1 cellular context compared by ENCODE assay signal in the genomic region with DNA sequence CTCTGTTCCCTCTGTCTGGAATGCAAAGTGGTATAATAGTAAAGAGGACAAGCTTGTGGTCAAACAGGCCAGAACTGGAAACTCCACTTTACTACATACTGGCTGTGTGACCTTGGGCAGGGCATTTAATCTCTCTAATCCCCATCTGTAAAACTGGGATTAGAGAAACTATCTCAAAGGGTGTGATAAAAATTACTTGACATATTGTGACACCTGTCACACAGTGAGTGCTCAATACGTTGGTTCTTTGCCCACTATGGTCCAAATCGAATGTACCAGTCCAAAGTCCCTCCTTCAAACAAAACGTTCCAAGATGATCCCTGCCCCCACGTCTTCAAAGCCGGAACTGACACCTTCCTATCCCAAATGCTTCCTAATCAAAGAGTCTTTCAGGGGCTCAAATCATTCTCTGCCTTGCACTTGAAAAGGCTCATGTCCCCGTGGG.
TF ChIP-seq lines count a peak whose summit lies in the region.

No MANE protein-coding gene starts in this region.

TF ChIP-seq in HepG2, 621 proteins besides CTCF, POLR2A, EP300 and RAD21 (continued from another document and continues in another):
- TF ChIP-seq ELF1 (CRISPR knock-in tag; IDR thresholded peaks at IDR 0.05), result peak; percentile 36; the same call in 1 of the 2 replicates
- TF ChIP-seq, protein P1, sequence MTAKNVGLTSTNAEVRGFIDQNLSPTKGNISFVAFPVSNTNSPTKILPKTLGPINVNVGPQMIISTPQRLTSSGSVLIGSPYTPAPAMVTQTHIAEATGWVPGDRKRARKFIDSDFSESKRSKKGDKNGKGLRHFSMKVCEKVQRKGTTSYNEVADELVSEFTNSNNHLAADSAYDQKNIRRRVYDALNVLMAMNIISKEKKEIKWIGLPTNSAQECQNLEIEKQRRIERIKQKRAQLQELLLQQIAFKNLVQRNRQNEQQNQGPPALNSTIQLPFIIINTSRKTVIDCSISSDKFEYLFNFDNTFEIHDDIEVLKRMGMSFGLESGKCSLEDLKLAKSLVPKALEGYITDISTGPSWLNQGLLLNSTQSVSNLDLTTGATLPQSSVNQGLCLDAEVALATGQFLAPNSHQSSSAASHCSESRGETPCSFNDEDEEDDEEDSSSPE (CRISPR knock-in tag; IDR thresholded peaks at IDR 0.05), result no peak
- no peak for TF ChIP-seq SETDB1 (CRISPR knock-in tag; IDR thresholded peaks at IDR 0.05; ENCODE audit: borderline replicate concordance)
- TF ChIP-seq ZNF567 (CRISPR knock-in tag; IDR thresholded peaks at IDR 0.05; ENCODE audit: borderline replicate concordance), result no peak
- no peak for TF ChIP-seq NKX3-1 (CRISPR knock-in tag; IDR thresholded peaks at IDR 0.05)
- TF ChIP-seq, protein P2, sequence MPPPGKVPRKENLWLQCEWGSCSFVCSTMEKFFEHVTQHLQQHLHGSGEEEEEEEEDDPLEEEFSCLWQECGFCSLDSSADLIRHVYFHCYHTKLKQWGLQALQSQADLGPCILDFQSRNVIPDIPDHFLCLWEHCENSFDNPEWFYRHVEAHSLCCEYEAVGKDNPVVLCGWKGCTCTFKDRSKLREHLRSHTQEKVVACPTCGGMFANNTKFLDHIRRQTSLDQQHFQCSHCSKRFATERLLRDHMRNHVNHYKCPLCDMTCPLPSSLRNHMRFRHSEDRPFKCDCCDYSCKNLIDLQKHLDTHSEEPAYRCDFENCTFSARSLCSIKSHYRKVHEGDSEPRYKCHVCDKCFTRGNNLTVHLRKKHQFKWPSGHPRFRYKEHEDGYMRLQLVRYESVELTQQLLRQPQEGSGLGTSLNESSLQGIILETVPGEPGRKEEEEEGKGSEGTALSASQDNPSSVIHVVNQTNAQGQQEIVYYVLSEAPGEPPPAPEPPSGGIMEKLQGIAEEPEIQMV (CRISPR knock-in tag; IDR thresholded peaks at IDR 0.05; ENCODE audit: low read depth), result no peak
- TF ChIP-seq ZNF781 (CRISPR knock-in tag; IDR thresholded peaks at IDR 0.05; ENCODE audit: borderline replicate concordance, not compliant biosample characterization), result no peak
- no peak for TF ChIP-seq MEF2D (CRISPR knock-in tag; IDR thresholded peaks at IDR 0.05)
- TF ChIP-seq TCF7 (IDR thresholded peaks at IDR 0.05; ENCODE audit: low read depth), result peak; percentile 71
- peak; percentile 54 for TF ChIP-seq RCOR2 (CRISPR knock-in tag; IDR thresholded peaks at IDR 0.05)
- TF ChIP-seq, protein P3, sequence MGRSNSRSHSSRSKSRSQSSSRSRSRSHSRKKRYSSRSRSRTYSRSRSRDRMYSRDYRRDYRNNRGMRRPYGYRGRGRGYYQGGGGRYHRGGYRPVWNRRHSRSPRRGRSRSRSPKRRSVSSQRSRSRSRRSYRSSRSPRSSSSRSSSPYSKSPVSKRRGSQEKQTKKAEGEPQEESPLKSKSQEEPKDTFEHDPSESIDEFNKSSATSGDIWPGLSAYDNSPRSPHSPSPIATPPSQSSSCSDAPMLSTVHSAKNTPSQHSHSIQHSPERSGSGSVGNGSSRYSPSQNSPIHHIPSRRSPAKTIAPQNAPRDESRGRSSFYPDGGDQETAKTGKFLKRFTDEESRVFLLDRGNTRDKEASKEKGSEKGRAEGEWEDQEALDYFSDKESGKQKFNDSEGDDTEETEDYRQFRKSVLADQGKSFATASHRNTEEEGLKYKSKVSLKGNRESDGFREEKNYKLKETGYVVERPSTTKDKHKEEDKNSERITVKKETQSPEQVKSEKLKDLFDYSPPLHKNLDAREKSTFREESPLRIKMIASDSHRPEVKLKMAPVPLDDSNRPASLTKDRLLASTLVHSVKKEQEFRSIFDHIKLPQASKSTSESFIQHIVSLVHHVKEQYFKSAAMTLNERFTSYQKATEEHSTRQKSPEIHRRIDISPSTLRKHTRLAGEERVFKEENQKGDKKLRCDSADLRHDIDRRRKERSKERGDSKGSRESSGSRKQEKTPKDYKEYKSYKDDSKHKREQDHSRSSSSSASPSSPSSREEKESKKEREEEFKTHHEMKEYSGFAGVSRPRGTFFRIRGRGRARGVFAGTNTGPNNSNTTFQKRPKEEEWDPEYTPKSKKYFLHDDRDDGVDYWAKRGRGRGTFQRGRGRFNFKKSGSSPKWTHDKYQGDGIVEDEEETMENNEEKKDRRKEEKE (IDR thresholded peaks at IDR 0.05), result no peak
- no peak for TF ChIP-seq GLI4 (CRISPR knock-in tag; IDR thresholded peaks at IDR 0.05; ENCODE audit: borderline replicate concordance)
- TF ChIP-seq, protein P4, sequence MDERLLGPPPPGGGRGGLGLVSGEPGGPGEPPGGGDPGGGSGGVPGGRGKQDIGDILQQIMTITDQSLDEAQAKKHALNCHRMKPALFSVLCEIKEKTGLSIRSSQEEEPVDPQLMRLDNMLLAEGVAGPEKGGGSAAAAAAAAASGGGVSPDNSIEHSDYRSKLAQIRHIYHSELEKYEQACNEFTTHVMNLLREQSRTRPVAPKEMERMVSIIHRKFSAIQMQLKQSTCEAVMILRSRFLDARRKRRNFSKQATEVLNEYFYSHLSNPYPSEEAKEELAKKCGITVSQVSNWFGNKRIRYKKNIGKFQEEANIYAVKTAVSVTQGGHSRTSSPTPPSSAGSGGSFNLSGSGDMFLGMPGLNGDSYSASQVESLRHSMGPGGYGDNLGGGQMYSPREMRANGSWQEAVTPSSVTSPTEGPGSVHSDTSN (CRISPR knock-in tag; IDR thresholded peaks at IDR 0.05), result peak; percentile 51; the same call in 1 of the 2 replicates
- no peak for TF ChIP-seq ZBTB38 (CRISPR knock-in tag; IDR thresholded peaks at IDR 0.05)
- TF ChIP-seq PTBP1 (IDR thresholded peaks at IDR 0.05; ENCODE audit: low read depth, low read length, poor library complexity, severe bottlenecking), result no peak
- no peak for TF ChIP-seq ZBTB1 (CRISPR knock-in tag; IDR thresholded peaks at IDR 0.05; ENCODE audit: borderline replicate concordance)
- no peak for TF ChIP-seq ZIK1 (CRISPR knock-in tag; IDR thresholded peaks at IDR 0.05; ENCODE audit: borderline replicate concordance, low read depth)
- no peak for TF ChIP-seq SMAD1 (CRISPR knock-in tag; IDR thresholded peaks at IDR 0.05; ENCODE audit: borderline replicate concordance, low read depth)
- TF ChIP-seq ZSCAN29 (CRISPR knock-in tag; conservative IDR thresholded peaks at IDR 0.05), result no peak
- TF ChIP-seq POGZ (CRISPR knock-in tag; IDR thresholded peaks at IDR 0.05), result no peak
- TF ChIP-seq, protein P5, sequence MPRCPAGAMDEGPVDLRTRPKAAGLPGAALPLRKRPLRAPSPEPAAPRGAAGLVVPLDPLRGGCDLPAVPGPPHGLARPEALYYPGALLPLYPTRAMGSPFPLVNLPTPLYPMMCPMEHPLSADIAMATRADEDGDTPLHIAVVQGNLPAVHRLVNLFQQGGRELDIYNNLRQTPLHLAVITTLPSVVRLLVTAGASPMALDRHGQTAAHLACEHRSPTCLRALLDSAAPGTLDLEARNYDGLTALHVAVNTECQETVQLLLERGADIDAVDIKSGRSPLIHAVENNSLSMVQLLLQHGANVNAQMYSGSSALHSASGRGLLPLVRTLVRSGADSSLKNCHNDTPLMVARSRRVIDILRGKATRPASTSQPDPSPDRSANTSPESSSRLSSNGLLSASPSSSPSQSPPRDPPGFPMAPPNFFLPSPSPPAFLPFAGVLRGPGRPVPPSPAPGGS (CRISPR knock-in tag; IDR thresholded peaks at IDR 0.05), result no peak
- no peak for TF ChIP-seq U2AF2 (IDR thresholded peaks at IDR 0.05; ENCODE audit: low read depth, low read length)
- no peak for TF ChIP-seq ZNF720 (CRISPR knock-in tag; IDR thresholded peaks at IDR 0.05)
- TF ChIP-seq PHF5A (CRISPR knock-in tag; IDR thresholded peaks at IDR 0.05; ENCODE audit: low read depth, unreplicated experiment), result peak; percentile 35
- no peak for TF ChIP-seq TAF15 (IDR thresholded peaks at IDR 0.05; ENCODE audit: low read depth, low read length, poor library complexity, severe bottlenecking)
- TF ChIP-seq ATF7 (IDR thresholded peaks at IDR 0.05), result no peak
- TF ChIP-seq ATF7 (CRISPR knock-in tag; IDR thresholded peaks at IDR 0.05), result no peak; the same call in 1 of the 2 replicates
- 0 out of 2 replicates have a peak, but pooled peaks have one; percentile 20 for TF ChIP-seq HOXA5 (CRISPR knock-in tag; IDR thresholded peaks at IDR 0.05)
- TF ChIP-seq SMAD3 (CRISPR knock-in tag; IDR thresholded peaks at IDR 0.05), result peak; percentile 75
- no peak for TF ChIP-seq ZFP90 (CRISPR knock-in tag; IDR thresholded peaks at IDR 0.05; ENCODE audit: borderline replicate concordance)
- no peak for TF ChIP-seq MBNL3 (CRISPR knock-in tag; conservative IDR thresholded peaks at IDR 0.05)
- no peak for TF ChIP-seq ATAD3A (CRISPR knock-in tag; IDR thresholded peaks at IDR 0.05)
- TF ChIP-seq NCOA5 (CRISPR knock-in tag; IDR thresholded peaks at IDR 0.05), result no peak
- no peak for TF ChIP-seq ZNF468 (CRISPR knock-in tag; IDR thresholded peaks at IDR 0.05)
- TF ChIP-seq, protein P6, sequence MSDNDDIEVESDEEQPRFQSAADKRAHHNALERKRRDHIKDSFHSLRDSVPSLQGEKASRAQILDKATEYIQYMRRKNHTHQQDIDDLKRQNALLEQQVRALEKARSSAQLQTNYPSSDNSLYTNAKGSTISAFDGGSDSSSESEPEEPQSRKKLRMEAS (IDR thresholded peaks at IDR 0.05), result no peak
- peak; percentile 87 for TF ChIP-seq HNF4G (IDR thresholded peaks at IDR 0.05; ENCODE audit: borderline replicate concordance, low read depth, low read length)
- TF ChIP-seq HNF4G (CRISPR knock-in tag; IDR thresholded peaks at IDR 0.05; ENCODE audit: borderline replicate concordance, low read depth), result peak; percentile 72
- TF ChIP-seq, protein P7, sequence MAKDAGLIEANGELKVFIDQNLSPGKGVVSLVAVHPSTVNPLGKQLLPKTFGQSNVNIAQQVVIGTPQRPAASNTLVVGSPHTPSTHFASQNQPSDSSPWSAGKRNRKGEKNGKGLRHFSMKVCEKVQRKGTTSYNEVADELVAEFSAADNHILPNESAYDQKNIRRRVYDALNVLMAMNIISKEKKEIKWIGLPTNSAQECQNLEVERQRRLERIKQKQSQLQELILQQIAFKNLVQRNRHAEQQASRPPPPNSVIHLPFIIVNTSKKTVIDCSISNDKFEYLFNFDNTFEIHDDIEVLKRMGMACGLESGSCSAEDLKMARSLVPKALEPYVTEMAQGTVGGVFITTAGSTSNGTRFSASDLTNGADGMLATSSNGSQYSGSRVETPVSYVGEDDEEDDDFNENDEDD (CRISPR knock-in tag; IDR thresholded peaks at IDR 0.05; ENCODE audit: borderline replicate concordance), result no peak
- TF ChIP-seq, protein P8, sequence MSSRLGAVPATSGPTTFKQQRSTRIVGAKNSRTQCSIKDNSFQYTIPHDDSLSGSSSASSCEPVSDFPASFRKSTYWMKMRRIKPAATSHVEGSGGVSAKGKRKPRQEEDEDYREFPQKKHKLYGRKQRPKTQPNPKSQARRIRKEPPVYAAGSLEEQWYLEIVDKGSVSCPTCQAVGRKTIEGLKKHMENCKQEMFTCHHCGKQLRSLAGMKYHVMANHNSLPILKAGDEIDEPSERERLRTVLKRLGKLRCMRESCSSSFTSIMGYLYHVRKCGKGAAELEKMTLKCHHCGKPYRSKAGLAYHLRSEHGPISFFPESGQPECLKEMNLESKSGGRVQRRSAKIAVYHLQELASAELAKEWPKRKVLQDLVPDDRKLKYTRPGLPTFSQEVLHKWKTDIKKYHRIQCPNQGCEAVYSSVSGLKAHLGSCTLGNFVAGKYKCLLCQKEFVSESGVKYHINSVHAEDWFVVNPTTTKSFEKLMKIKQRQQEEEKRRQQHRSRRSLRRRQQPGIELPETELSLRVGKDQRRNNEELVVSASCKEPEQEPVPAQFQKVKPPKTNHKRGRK (CRISPR knock-in tag; IDR thresholded peaks at IDR 0.05), result no peak
- TF ChIP-seq, protein P9, sequence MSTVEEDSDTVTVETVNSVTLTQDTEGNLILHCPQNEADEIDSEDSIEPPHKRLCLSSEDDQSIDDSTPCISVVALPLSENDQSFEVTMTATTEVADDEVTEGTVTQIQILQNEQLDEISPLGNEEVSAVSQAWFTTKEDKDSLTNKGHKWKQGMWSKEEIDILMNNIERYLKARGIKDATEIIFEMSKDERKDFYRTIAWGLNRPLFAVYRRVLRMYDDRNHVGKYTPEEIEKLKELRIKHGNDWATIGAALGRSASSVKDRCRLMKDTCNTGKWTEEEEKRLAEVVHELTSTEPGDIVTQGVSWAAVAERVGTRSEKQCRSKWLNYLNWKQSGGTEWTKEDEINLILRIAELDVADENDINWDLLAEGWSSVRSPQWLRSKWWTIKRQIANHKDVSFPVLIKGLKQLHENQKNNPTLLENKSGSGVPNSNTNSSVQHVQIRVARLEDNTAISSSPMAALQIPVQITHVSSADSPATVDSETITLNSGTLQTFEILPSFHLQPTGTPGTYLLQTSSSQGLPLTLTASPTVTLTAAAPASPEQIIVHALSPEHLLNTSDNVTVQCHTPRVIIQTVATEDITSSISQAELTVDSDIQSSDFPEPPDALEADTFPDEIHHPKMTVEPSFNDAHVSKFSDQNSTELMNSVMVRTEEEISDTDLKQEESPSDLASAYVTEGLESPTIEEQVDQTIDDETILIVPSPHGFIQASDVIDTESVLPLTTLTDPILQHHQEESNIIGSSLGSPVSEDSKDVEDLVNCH (CRISPR knock-in tag; IDR thresholded peaks at IDR 0.05), result no peak
- no peak for TF ChIP-seq ZFAT (CRISPR knock-in tag; conservative IDR thresholded peaks at IDR 0.05)
- no peak for TF ChIP-seq ZSCAN12 (CRISPR knock-in tag; IDR thresholded peaks at IDR 0.05)
- TF ChIP-seq ASH2L (IDR thresholded peaks at IDR 0.05; ENCODE audit: insufficient read length, low read depth, low read length), result no peak
- TF ChIP-seq NFYB (CRISPR knock-in tag; IDR thresholded peaks at IDR 0.05), result no peak
- 0 out of 2 replicates have a peak, but pooled peaks have one; percentile 17 for TF ChIP-seq KDM1A (CRISPR knock-in tag; IDR thresholded peaks at IDR 0.05)
- TF ChIP-seq KMT2A (CRISPR knock-in tag; IDR thresholded peaks at IDR 0.05), result no peak
- TF ChIP-seq, protein P10, sequence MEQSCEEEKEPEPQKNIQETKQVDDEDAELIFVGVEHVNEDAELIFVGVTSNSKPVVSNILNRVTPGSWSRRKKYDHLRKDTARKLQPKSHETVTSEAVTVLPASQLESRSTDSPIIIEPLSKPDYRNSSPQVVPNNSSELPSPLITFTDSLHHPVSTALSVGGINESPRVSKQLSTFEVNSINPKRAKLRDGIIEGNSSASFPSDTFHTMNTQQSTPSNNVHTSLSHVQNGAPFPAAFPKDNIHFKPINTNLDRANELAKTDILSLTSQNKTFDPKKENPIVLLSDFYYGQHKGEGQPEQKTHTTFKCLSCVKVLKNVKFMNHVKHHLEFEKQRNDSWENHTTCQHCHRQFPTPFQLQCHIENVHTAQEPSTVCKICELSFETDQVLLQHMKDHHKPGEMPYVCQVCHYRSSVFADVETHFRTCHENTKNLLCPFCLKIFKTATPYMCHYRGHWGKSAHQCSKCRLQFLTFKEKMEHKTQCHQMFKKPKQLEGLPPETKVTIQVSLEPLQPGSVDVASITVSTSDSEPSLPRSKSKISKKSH (CRISPR knock-in tag; IDR thresholded peaks at IDR 0.05; ENCODE audit: borderline replicate concordance), result no peak
- no peak for TF ChIP-seq HMG20B (CRISPR knock-in tag; conservative IDR thresholded peaks at IDR 0.05)
- TF ChIP-seq, protein P11, sequence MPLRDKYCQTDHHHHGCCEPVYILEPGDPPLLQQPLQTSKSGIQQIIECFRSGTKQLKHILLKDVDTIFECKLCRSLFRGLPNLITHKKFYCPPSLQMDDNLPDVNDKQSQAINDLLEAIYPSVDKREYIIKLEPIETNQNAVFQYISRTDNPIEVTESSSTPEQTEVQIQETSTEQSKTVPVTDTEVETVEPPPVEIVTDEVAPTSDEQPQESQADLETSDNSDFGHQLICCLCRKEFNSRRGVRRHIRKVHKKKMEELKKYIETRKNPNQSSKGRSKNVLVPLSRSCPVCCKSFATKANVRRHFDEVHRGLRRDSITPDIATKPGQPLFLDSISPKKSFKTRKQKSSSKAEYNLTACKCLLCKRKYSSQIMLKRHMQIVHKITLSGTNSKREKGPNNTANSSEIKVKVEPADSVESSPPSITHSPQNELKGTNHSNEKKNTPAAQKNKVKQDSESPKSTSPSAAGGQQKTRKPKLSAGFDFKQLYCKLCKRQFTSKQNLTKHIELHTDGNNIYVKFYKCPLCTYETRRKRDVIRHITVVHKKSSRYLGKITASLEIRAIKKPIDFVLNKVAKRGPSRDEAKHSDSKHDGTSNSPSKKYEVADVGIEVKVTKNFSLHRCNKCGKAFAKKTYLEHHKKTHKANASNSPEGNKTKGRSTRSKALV (CRISPR knock-in tag; IDR thresholded peaks at IDR 0.05), result peak; percentile 24; the same call in 1 of the 2 replicates
